Comparison of ENCODE assay signal across 1 cellular context in genomic region chr19:55534280-55534679, GRCh38. TPM values are rescaled to one million over a fixed set of nuclear protein-coding genes. Genes with fewer than 3 reads are reported as not detected.
"Had no signal": no experiment of that assay in that cellular context is flagged by ENCODE, and none has a peak within 500 bp of the region (broad histone marks: within the 10 kb centered on the region; RNA-seq: fewer than 3 reads in every experiment).

No MANE protein-coding gene starts in this region.

RNA-seq across cellular contexts. Expression of gene SBK2, which starts 2.7 kb away (rescaled TPM):
- total RNA-seq: GM12878 had no signal
- polyA plus RNA-seq: GM12878 had no signal

RNA-seq across cellular contexts. Expression of gene SBK3, which starts 11.1 kb away (rescaled TPM):
- total RNA-seq: GM12878 had no signal
- polyA plus RNA-seq: GM12878 had no signal
